9 cellular contexts compared by ENCODE assay signal in genomic region chr5:834013-834412, GRCh38. TPM values are rescaled to one million over a fixed set of nuclear protein-coding genes. Genes with fewer than 3 reads are reported as not detected.
"Had no signal": no experiment of that assay in that cellular context is flagged by ENCODE, and none has a peak within 500 bp of the region (broad histone marks: within the 10 kb centered on the region; RNA-seq: fewer than 3 reads in every experiment).

No MANE protein-coding gene starts in this region.

RNA-seq across cellular contexts. Expression of gene ZDHHC11, which starts 16.8 kb away (rescaled TPM):
- polyA plus RNA-seq: immature natural killer cell; naive thymus-derived CD8-positive, alpha-beta T cell had no signal

RNA-seq across cellular contexts. Expression of gene ZDHHC11B, which starts 49.5 kb away (rescaled TPM):
- total RNA-seq: endothelial cell of umbilical vein, epithelial cell of proximal tubule, fibroblast of villous mesenchyme, foreskin keratinocyte, lung microvascular endothelial cell, myocyte had no signal
- polyA plus RNA-seq: endothelial cell of umbilical vein; fibroblast of lung; foreskin keratinocyte; immature natural killer cell; naive thymus-derived CD8-positive, alpha-beta T cell had no signal
